10 cellular contexts compared by ENCODE assay signal in genomic region chr11:20599424-20600346, GRCh38. TPM values are rescaled to one million over a fixed set of nuclear protein-coding genes. Genes with fewer than 3 reads are reported as not detected.
A peak's percentile ranks its signal among the peaks of the same experiment; 100 is the strongest.
DNase-seq lines count a peak whose midpoint lies in the region; ATAC-seq and TF ChIP-seq lines count a peak whose summit lies in the region.
"Had no signal": no experiment of that assay in that cellular context is flagged by ENCODE, and none has a peak within 500 bp of the region (broad histone marks: within the 10 kb centered on the region; RNA-seq: fewer than 3 reads in every experiment).

SLC6A5 (plus strand) TSS chr11:20599608; CDS start chr11:20599673, 65 bp downstream.

- TF ChIP-seq CTCF in RWPE2 (IDR thresholded peaks at IDR 0.05; ENCODE audit: poor library complexity, severe bottlenecking) (no peak), foreskin keratinocyte (conservative IDR thresholded peaks at IDR 0.05) (no peak), osteocyte (IDR thresholded peaks at IDR 0.05) (no peak)

- H3K4me3 Mint-ChIP-seq in activated CD4-positive, alpha-beta T cell treated with anti-CD3 and anti-CD28 coated beads, Interleukin-2, amount 10 ng/mL, durations not matched to agents 7 days and 5 days = no peak within 1 kb of the TSS
- H3K4me3 Mint-ChIP-seq in osteocyte (ENCODE audit: unreplicated experiment) = no peak within 1 kb of the TSS

- H3K9me3 ChIP-seq in RWPE2 (ENCODE audit: severe bottlenecking) = no peaks in the 10 kb centered on the region

- CTCF ChIA-PET in activated CD4-positive, alpha-beta T cell treated with anti-CD3 and anti-CD28 coated beads, Interleukin-2, amount 10 ng/mL, durations not matched to agents 7 days and 5 days (lab: Charles Lee) = no interaction called here

- H3K27ac ChIP-seq in RWPE2 (ENCODE audit: poor library complexity, severe bottlenecking) (no peak within 1 kb of the TSS), foreskin keratinocyte (no peak within 1 kb of the TSS)
- H3K27ac ChIP-seq: BLaER1, PC-9 had no signal

- no peaks in the 10 kb centered on the region for H3K36me3 Mint-ChIP-seq in activated CD4-positive, alpha-beta T cell treated with anti-CD3 and anti-CD28 coated beads, Interleukin-2, amount 10 ng/mL, durations not matched to agents 7 days and 5 days (ENCODE audit: low read depth)
- H3K36me3 Mint-ChIP-seq in osteocyte (ENCODE audit: unreplicated experiment) = no peaks in the 10 kb centered on the region

- peaks cover 3% of the 10 kb centered on the region for H3K4me1 Mint-ChIP-seq in activated CD4-positive, alpha-beta T cell treated with anti-CD3 and anti-CD28 coated beads, Interleukin-2, amount 10 ng/mL, durations not matched to agents 7 days and 5 days
- no peaks in the 10 kb centered on the region for H3K4me1 Mint-ChIP-seq in osteocyte (ENCODE audit: unreplicated experiment)

- ATAC-seq in RWPE2 (ENCODE audit: low read depth) = peak; percentile 63; the same call in 2 of the 3 replicates
- ATAC-seq in foreskin keratinocyte = peak; percentile 68
- ATAC-seq in HG02938 (IDR thresholded peaks at IDR 0.05; ENCODE audit: unreplicated experiment) = no peak

- peak; percentile 45 for DNase-seq in activated CD4-positive, alpha-beta T cell treated with anti-CD3 and anti-CD28 coated beads, Interleukin-2, amount 10 ng/mL, durations not matched to agents 7 days and 5 days
- no peak for DNase-seq in activated CD4-positive, alpha-beta T cell treated with anti-CD3 and anti-CD28 coated beads for 1 hour
- DNase-seq in RWPE2 (ENCODE audit: low spot score) (no peak), foreskin keratinocyte (peak in 1 of 2 donors; percentile 51), osteocyte (ENCODE audit: extremely low spot score, unreplicated experiment) (no peak), SK-N-DZ (ENCODE audit: low spot score) (no peak)
- peak; percentile 13 to 23 for DNase-seq in stimulated activated CD8-positive, alpha-beta memory T cell treated with anti-CD3 and anti-CD28 coated beads, Interleukin-2, amount 100 ng/mL, for 48 hours (ENCODE audit: low read depth in 2 of 2)

- peaks cover 91% of the 10 kb centered on the region for H3K27me3 Mint-ChIP-seq in activated CD4-positive, alpha-beta T cell treated with anti-CD3 and anti-CD28 coated beads, Interleukin-2, amount 10 ng/mL, durations not matched to agents 7 days and 5 days
- H3K27me3 Mint-ChIP-seq in osteocyte (ENCODE audit: unreplicated experiment) = peaks cover 15% of the 10 kb centered on the region

- POLR2A ChIA-PET in activated CD4-positive, alpha-beta T cell treated with anti-CD3 and anti-CD28 coated beads, Interleukin-2, amount 10 ng/mL, durations not matched to agents 7 days and 5 days (lab: Charles Lee) = no interaction called here

- peaks cover 100% of the 10 kb centered on the region for H3K27me3 ChIP-seq in RWPE2 (ENCODE audit: insufficient read depth, poor library complexity, severe bottlenecking)
- H3K27me3 ChIP-seq in foreskin keratinocyte = peaks cover 100% of the 10 kb centered on the region

- H3K36me3 ChIP-seq in RWPE2 (ENCODE audit: low read depth) = no peaks in the 10 kb centered on the region
- H3K36me3 ChIP-seq: BLaER1 had no signal

- no peak within 1 kb of the TSS for H3K4me3 ChIP-seq in RWPE2 (ENCODE audit: severe bottlenecking)
- H3K4me3 ChIP-seq: BLaER1, PC-9 had no signal

- no peak within 1 kb of the TSS for H3K27ac Mint-ChIP-seq in activated CD4-positive, alpha-beta T cell treated with anti-CD3 and anti-CD28 coated beads, Interleukin-2, amount 10 ng/mL, durations not matched to agents 7 days and 5 days
- no peak within 1 kb of the TSS for H3K27ac Mint-ChIP-seq in osteocyte (ENCODE audit: unreplicated experiment)

- peaks cover 2% of the 10 kb centered on the region for H3K9me3 Mint-ChIP-seq in activated CD4-positive, alpha-beta T cell treated with anti-CD3 and anti-CD28 coated beads, Interleukin-2, amount 10 ng/mL, durations not matched to agents 7 days and 5 days
- peaks cover 4% of the 10 kb centered on the region for H3K9me3 Mint-ChIP-seq in osteocyte (ENCODE audit: unreplicated experiment)

- no peaks in the 10 kb centered on the region for H3K4me1 ChIP-seq in RWPE2 (ENCODE audit: insufficient read depth, poor library complexity, severe bottlenecking)
- no peaks in the 10 kb centered on the region for H3K4me1 ChIP-seq in foreskin keratinocyte
- H3K4me1 ChIP-seq: BLaER1 had no signal

RNA-seq across cellular contexts. Expression of gene SLC6A5, which starts in this region (rescaled TPM):
- total RNA-seq in activated CD4-positive, alpha-beta T cell treated with anti-CD3 and anti-CD28 coated beads, Interleukin-2, amount 10 ng/mL, durations not matched to agents 7 days and 5 days = not detected
- total RNA-seq in foreskin keratinocyte = not detected in 2 replicates
- polyA plus RNA-seq in foreskin keratinocyte = not detected in 2 replicates
- not detected in 2 replicates for total RNA-seq in osteocyte
- polyA plus RNA-seq in SK-N-DZ (2014; cell fraction: cytosol; rRNA removed) = 0.08 and 0.23 TPM in 2 replicates
- polyA plus RNA-seq in SK-N-DZ (2014; cell fraction: nucleus; rRNA removed) = 0.16 and 0.47 TPM in 2 replicates
- total RNA-seq: PC-9 had no signal

Comparison
In these comparisons a context has a peak if more than half of its experiments do, and no peak if none do; other contexts are left out.
1. Peak in DNase-seq in activated CD4-positive, alpha-beta T cell treated with anti-CD3 and anti-CD28 coated beads, Interleukin-2, amount 10 ng/mL, durations not matched to agents 7 days and 5 days; RNA of the gene not detected or under 1 TPM.
2. Peak in ATAC-seq in foreskin keratinocyte; RNA of the gene not detected or under 1 TPM.
3. DNase-seq: peak in stimulated activated CD8-positive, alpha-beta memory T cell treated with anti-CD3 and anti-CD28 coated beads, Interleukin-2, amount 100 ng/mL, for 48 hours (2 of 2); none in activated CD4-positive, alpha-beta T cell treated with anti-CD3 and anti-CD28 coated beads for 1 hour (single experiment), RWPE2 (single experiment), osteocyte (single experiment) and SK-N-DZ (single experiment).